ENCODE assay signal across 20 cellular contexts in genomic region chr13:82294226-82294625, GRCh38.
A peak's percentile ranks its signal among the peaks of the same experiment; 100 is the strongest.
DNase-seq lines count a peak whose midpoint lies in the region; ATAC-seq, FAIRE-seq and TF ChIP-seq lines count a peak whose summit lies in the region.
"Had no signal": no experiment of that assay in that cellular context is flagged by ENCODE, and none has a peak within 500 bp of the region (broad histone marks: within the 10 kb centered on the region; RNA-seq: fewer than 3 reads in every experiment).

No MANE protein-coding gene starts in this region.

- H3K4me1 Mint-ChIP-seq in H9 = peaks cover 0 to 4% of the 10 kb centered on the region in 2 experiments; a peak in 1 of 4 replicates
- no peaks in the 10 kb centered on the region for H3K4me1 Mint-ChIP-seq in activated naive CD4-positive, alpha-beta T cell treated with anti-CD3 and anti-CD28 coated beads for 36 hours (ENCODE audit: low read depth)
- H3K4me1 Mint-ChIP-seq: CD4-positive, alpha-beta memory T cell had no signal

- H3K79me2 ChIP-seq in H9 (ENCODE audit: insufficient read depth, low read length) (no peaks in the 10 kb centered on the region), H1 (ENCODE audit: control insufficient read depth in 1 of 2, insufficient read depth in 2 of 2, low read length in 2 of 2) (no peaks in the 10 kb centered on the region), trophoblast cell (ENCODE audit: control insufficient read depth, insufficient read depth, low read length, poor library complexity) (no peaks in the 10 kb centered on the region), mammary epithelial cell (ENCODE audit: insufficient read depth, low read length) (no peaks in the 10 kb centered on the region)

- no peak overlapping the region for H4K12ac ChIP-seq in trophoblast cell (ENCODE audit: low read depth, low read length)

- no peak overlapping the region for H2AK5ac ChIP-seq in H9 (ENCODE audit: insufficient read length, low read length)
- H2AK5ac ChIP-seq in H1 (ENCODE audit: low read depth, low read length) = no peak overlapping the region
- no peak overlapping the region for H2AK5ac ChIP-seq in trophoblast cell (ENCODE audit: low read length)

- no peaks in the 10 kb centered on the region for H3K79me1 ChIP-seq in H9 (ENCODE audit: insufficient read depth, low read depth, low read length, poor library complexity, severe bottlenecking)
- no peaks in the 10 kb centered on the region for H3K79me1 ChIP-seq in H1 (ENCODE audit: low read depth, low read length)
- peaks cover 4% of the 10 kb centered on the region for H3K79me1 ChIP-seq in trophoblast cell (ENCODE audit: low read length)

- H3K4me1 ChIP-seq in H9 (ENCODE audit: insufficient read depth, low read length) (no peaks in the 10 kb centered on the region), H1 (replicated peaks in 1 of 4; ENCODE audit: control insufficient read depth in 3 of 4, insufficient read depth in 4 of 4, low read length in 3 of 4) (no peaks in the 10 kb centered on the region), trophoblast cell (ENCODE audit: control insufficient read depth in 1 of 2, insufficient read depth in 2 of 2, low read length in 2 of 2) (peaks cover 6 to 11% of the 10 kb centered on the region in 2 experiments), mammary epithelial cell (ENCODE audit: insufficient read depth, low read length) (no peaks in the 10 kb centered on the region)
- H3K4me1 ChIP-seq: HAP-1 had no signal

- H3K36me3 ChIP-seq in H1 (ENCODE audit: control insufficient read depth in 2 of 4, insufficient read depth in 4 of 4, low read length in 3 of 4) (no peaks in the 10 kb centered on the region), trophoblast cell (ENCODE audit: control insufficient read depth in 1 of 2, insufficient read depth in 2 of 2, low read length in 2 of 2) (no peaks in the 10 kb centered on the region), mammary epithelial cell (ENCODE audit: insufficient read depth, low read length) (no peaks in the 10 kb centered on the region)
- H3K36me3 ChIP-seq: BE2C, HAP-1 had no signal

- H2BK15ac ChIP-seq in H9 (ENCODE audit: low read depth, low read length) = no peak overlapping the region
- H2BK15ac ChIP-seq in H1 (ENCODE audit: low read length) = no peak overlapping the region

- TF ChIP-seq CTCF in H9 (conservative IDR thresholded peaks at IDR 0.05) = peak; percentile 43
- peak in 1 of 3 experiments; percentile 24; a peak in 1 of 4 replicates for TF ChIP-seq CTCF in H1 (IDR thresholded peaks at IDR 0.05; ENCODE audit: control extremely low read depth in 1 of 3, insufficient read depth in 1 of 3, low read depth in 1 of 3, low read length in 3 of 3)
- TF ChIP-seq CTCF in mammary epithelial cell (conservative IDR thresholded peaks at IDR 0.05 in 1 of 2, IDR thresholded peaks at IDR 0.05 in 1 of 2; ENCODE audit: extremely low read depth in 1 of 2, insufficient read depth in 1 of 2, low read depth in 1 of 2, low read length in 2 of 2) = no peak

- H2BK12ac ChIP-seq in H9 (ENCODE audit: insufficient read length, low read depth, low read length) (no peak overlapping the region), H1 (ENCODE audit: low read depth, low read length) (no peak overlapping the region), trophoblast cell (ENCODE audit: low read length) (no peak overlapping the region)

- H3K27me3 ChIP-seq in H9 (ENCODE audit: insufficient read depth, low read length) (no peaks in the 10 kb centered on the region), H1 (replicated peaks in 1 of 4; ENCODE audit: control insufficient read depth in 3 of 4, extremely low read depth in 1 of 4, insufficient read depth in 3 of 4, low read length in 3 of 4) (no peaks in the 10 kb centered on the region), trophoblast cell (ENCODE audit: insufficient read depth, low read length) (no peaks in the 10 kb centered on the region), mammary epithelial cell (ENCODE audit: insufficient read depth, low read length) (no peaks in the 10 kb centered on the region)
- H3K27me3 ChIP-seq: BE2C had no signal

- TF ChIP-seq EP300 in H1 (IDR thresholded peaks at IDR 0.05; ENCODE audit: borderline replicate concordance in 1 of 2, low read depth in 2 of 2, low read length in 2 of 2) = no peak

- H3K9ac ChIP-seq in H9 (ENCODE audit: extremely low read depth, insufficient read length, low read length) (no peak overlapping the region), H1 (replicated peaks in 1 of 4; ENCODE audit: extremely low read depth in 1 of 4, low read depth in 3 of 4, low read length in 3 of 4) (no peak overlapping the region), trophoblast cell (ENCODE audit: low read length) (no peak overlapping the region), mammary epithelial cell (ENCODE audit: insufficient read depth, low read length) (no peak overlapping the region)

- H3K4me3 ChIP-seq in H1 (ENCODE audit: extremely low read depth in 1 of 4, insufficient read depth in 2 of 4, low read depth in 3 of 4, low read length in 4 of 4) (no peak overlapping the region), trophoblast cell (ENCODE audit: low read depth, low read length) (no peak overlapping the region), mammary epithelial cell (replicated peaks in 1 of 3; ENCODE audit: insufficient read depth in 1 of 3, low read depth in 2 of 3, low read length in 3 of 3) (no peak overlapping the region)
- H3K4me3 ChIP-seq: HAP-1, K562 had no signal

- dilution Hi-C loops in mammary epithelial cell (cut with HindIII; ENCODE audit: low sequenced_read_pairs) = no loop called here

- in situ Hi-C loops in mammary epithelial cell (cut with MboI; ENCODE audit: low sequenced_read_pairs in 2 of 2) = no loop called here

- H3K18ac ChIP-seq in H9 (ENCODE audit: insufficient read length, low read depth, low read length) = no peak overlapping the region
- H3K18ac ChIP-seq in H1 (ENCODE audit: extremely low read depth, low read length) = no peak overlapping the region
- H3K18ac ChIP-seq in trophoblast cell (ENCODE audit: low read length) = no peak overlapping the region

- CTCF ChIA-PET in H1 (lab: Charles Lee; ENCODE audit: partially characterized antibody) = interaction anchor here (1.1 kb wide), 1 partner anchor 1123 kb away, joined by 3 read pairs; no protein-coding TSS in a partner anchor
- CTCF ChIA-PET in mammary epithelial cell (lab: Charles Lee; ENCODE audit: low non-redundant PET) = no interaction called here
- CTCF ChIA-PET in activated naive CD4-positive, alpha-beta T cell treated with anti-CD3 and anti-CD28 coated beads for 36 hours (lab: Charles Lee) = no interaction called here

- TF ChIP-seq RAD21 in H1 (IDR thresholded peaks at IDR 0.05 in 1 of 2, conservative IDR thresholded peaks at IDR 0.05 in 1 of 2; ENCODE audit: low read depth in 2 of 2, low read length in 2 of 2) = peak; percentile 39 to 40; a peak in 3 of 4 replicates

- H4K8ac ChIP-seq in H9 (replicated peaks; ENCODE audit: insufficient read length, low read depth, low read length) (no peak overlapping the region), H1 (ENCODE audit: extremely low read depth, insufficient read depth, low read length) (no peak overlapping the region), trophoblast cell (ENCODE audit: low read depth, low read length) (no peak overlapping the region)

- BruUV-seq in mammary epithelial cell (replicated peaks; lab: Mats Ljungman, UMichigan) = no TSS peak

- H3K9me3 Mint-ChIP-seq in H9 = peaks cover 0 to 5% of the 10 kb centered on the region in 2 experiments; a peak in 1 of 5 replicates
- peaks cover 2% of the 10 kb centered on the region for H3K9me3 Mint-ChIP-seq in activated naive CD4-positive, alpha-beta T cell treated with anti-CD3 and anti-CD28 coated beads for 36 hours
- H3K9me3 Mint-ChIP-seq: HFFc6 had no signal

- no peaks in the 10 kb centered on the region for H3K36me3 Mint-ChIP-seq in H9 (ENCODE audit: insufficient read depth in 1 of 3, low read depth in 3 of 3)
- H3K36me3 Mint-ChIP-seq in activated naive CD4-positive, alpha-beta T cell treated with anti-CD3 and anti-CD28 coated beads for 36 hours (ENCODE audit: low read depth) = no peaks in the 10 kb centered on the region
- H3K36me3 Mint-ChIP-seq: CD4-positive, alpha-beta memory T cell had no signal

- no peak overlapping the region for H3K56ac ChIP-seq in H9 (ENCODE audit: insufficient read length, low read depth, low read length)
- no peak overlapping the region for H3K56ac ChIP-seq in H1 (replicated peaks; ENCODE audit: insufficient read length, low read depth, low read length)

- no peak overlapping the region for H3T11ph ChIP-seq in H9 (ENCODE audit: low read length)

- H3K14ac ChIP-seq in H9 (ENCODE audit: insufficient read depth, low read length) (no peak overlapping the region), H1 (ENCODE audit: insufficient read length) (no peak overlapping the region), trophoblast cell (ENCODE audit: low read length) (no peak overlapping the region)

- no peaks in the 10 kb centered on the region for H4K20me1 ChIP-seq in H9 (ENCODE audit: control insufficient read depth, insufficient read depth, insufficient read length)
- H4K20me1 ChIP-seq in H1 (replicated peaks in 1 of 2; ENCODE audit: control insufficient read depth in 1 of 2, insufficient read depth in 2 of 2, low read length in 2 of 2) = no peaks in the 10 kb centered on the region
- H4K20me1 ChIP-seq in mammary epithelial cell (ENCODE audit: insufficient read depth, low read length) = no peaks in the 10 kb centered on the region

- no CpG with 5 or more reads among the region's 6 CpGs for WGBS in H9 (ENCODE audit: extremely low coverage, insufficient read length, low lambda C conversion rate)
- 93% methylated on average over 6 of the region's 6 CpGs; no CpG with 5 or more reads in 1 of the 2 experiments for WGBS in H1 (ENCODE audit: extremely low coverage in 1 of 2, insufficient coverage in 1 of 2, insufficient read length in 1 of 2, insufficient replicate concordance in 2 of 2, low coverage in 1 of 2, low lambda C conversion rate in 2 of 2, missing lambda C conversion rate in 1 of 2), 2 experiments
- no CpG with 5 or more reads among the region's 6 CpGs for WGBS in trophoblast cell (ENCODE audit: extremely low coverage, insufficient coverage, insufficient read length)
- WGBS in mammary epithelial cell (ENCODE audit: low coverage, missing lambda C conversion rate) = 89% methylated on average over 4 of the region's 6 CpGs

- DNase-seq in H9 (peak; percentile 36), H1 (ENCODE audit: low read depth in 1 of 2, low spot score in 2 of 2) (no peak), iPS-NIHi7 (ENCODE audit: extremely low spot score) (peak; percentile 22), trophoblast cell (peak in 1 of 2 donors; percentile 9), NCI-H510A treated with DMSO at 0.1 percent for 48 hours (lab: John Stamatoyannopoulos, UW) (no peak), mammary epithelial cell (no peak)
- DNase-seq in activated naive CD4-positive, alpha-beta T cell treated with anti-CD3 and anti-CD28 coated beads for 36 hours = no peak
- DNase-seq: BE2C; CD4-positive, alpha-beta memory T cell; DMS153; DND-41; GF-D8; HFFc6 had no signal

- H2BK5ac ChIP-seq in H9 (ENCODE audit: insufficient read length, low read length) = no peak overlapping the region
- H2BK5ac ChIP-seq in H1 (ENCODE audit: low read depth, low read length) = no peak overlapping the region
- H2BK5ac ChIP-seq in trophoblast cell (ENCODE audit: low read depth, low read length, poor library complexity) = peak overlapping the region; percentile 2

- no peak overlapping the region for H3K4ac ChIP-seq in H9 (ENCODE audit: low read depth, low read length)
- H3K4ac ChIP-seq in H1 (replicated peaks; ENCODE audit: insufficient read length, low read depth, low read length) = no peak overlapping the region
- no peak overlapping the region for H3K4ac ChIP-seq in trophoblast cell (ENCODE audit: low read depth, low read length)

- H3K4me2 ChIP-seq in H9 (ENCODE audit: insufficient read depth, insufficient read length, low read length) (no peak overlapping the region), H1 (ENCODE audit: insufficient read depth in 1 of 2, low read depth in 2 of 2, low read length in 2 of 2) (no peak overlapping the region), trophoblast cell (ENCODE audit: low read length) (no peak overlapping the region), mammary epithelial cell (ENCODE audit: insufficient read depth, low read depth, low read length) (no peak overlapping the region)

- H2AFZ ChIP-seq in H9 (ENCODE audit: low read length) (no peak overlapping the region), H1 (ENCODE audit: low read length) (no peak overlapping the region), trophoblast cell (ENCODE audit: insufficient read depth, low read length, poor library complexity) (no peak overlapping the region), mammary epithelial cell (ENCODE audit: low read depth, low read length) (no peak overlapping the region)

- no peak for FAIRE-seq in H1 (lab: Jason Lieb, UNC)
- FAIRE-seq: A204.1, GM18507, K562 had no signal

- H2BK20ac ChIP-seq in H9 (ENCODE audit: low read depth, low read length, poor library complexity, severe bottlenecking) (no peak overlapping the region), H1 (ENCODE audit: low read length) (no peak overlapping the region)

- POLR2A ChIA-PET in H1 (lab: Charles Lee; ENCODE audit: partially characterized antibody) = no interaction called here

- H3K23ac ChIP-seq in H9 (ENCODE audit: insufficient read length, low read depth, low read length) = no peak overlapping the region
- H3K23ac ChIP-seq in H1 (ENCODE audit: insufficient read length) = no peak overlapping the region
- H3K23ac ChIP-seq in trophoblast cell (ENCODE audit: low read length) = no peak overlapping the region

- H3K4me3 Mint-ChIP-seq in H9 = no peak overlapping the region
- no peak overlapping the region for H3K4me3 Mint-ChIP-seq in activated naive CD4-positive, alpha-beta T cell treated with anti-CD3 and anti-CD28 coated beads for 36 hours
- H3K4me3 Mint-ChIP-seq: CD4-positive, alpha-beta memory T cell; HFFc6 had no signal

- H4K91ac ChIP-seq in H9 (ENCODE audit: insufficient read length, low read depth, low read length) (no peak overlapping the region), H1 (replicated peaks; ENCODE audit: insufficient read length, low read length) (no peak overlapping the region), trophoblast cell (ENCODE audit: low read depth, low read length) (peak overlapping the region; percentile 23)

- no peaks in the 10 kb centered on the region for H3K9me3 ChIP-seq in H9 (ENCODE audit: control insufficient read depth, low read depth, low read length)
- H3K9me3 ChIP-seq in H1 (ENCODE audit: insufficient read depth in 2 of 2, low read depth in 1 of 2, low read length in 1 of 2) = no peaks in the 10 kb centered on the region
- H3K9me3 ChIP-seq in trophoblast cell (ENCODE audit: insufficient read depth, low read depth, low read length) = no peaks in the 10 kb centered on the region
- H3K9me3 ChIP-seq in mammary epithelial cell (replicated peaks; ENCODE audit: insufficient read depth, low read length) = no peaks in the 10 kb centered on the region
- H3K9me3 ChIP-seq: BE2C, HAP-1 had no signal

- H3K27me3 Mint-ChIP-seq in H9 (ENCODE audit: low read depth) = no peaks in the 10 kb centered on the region; the same call in 1 of the 2 replicates
- no peaks in the 10 kb centered on the region for H3K27me3 Mint-ChIP-seq in activated naive CD4-positive, alpha-beta T cell treated with anti-CD3 and anti-CD28 coated beads for 36 hours (ENCODE audit: low read depth)
- H3K27me3 Mint-ChIP-seq: CD4-positive, alpha-beta memory T cell had no signal

- H3K27ac ChIP-seq in H9 (ENCODE audit: insufficient read length, low read depth, low read length) = no peak overlapping the region
- H3K27ac ChIP-seq in H1 (ENCODE audit: low read depth, low read length) = no peak overlapping the region
- H3K27ac ChIP-seq in trophoblast cell (ENCODE audit: low read depth, low read length) = peak overlapping the region; percentile 50
- no peak overlapping the region for H3K27ac ChIP-seq in mammary epithelial cell (ENCODE audit: insufficient read depth, low read depth, low read length)
- H3K27ac ChIP-seq: C4-2B, HL-60 had no signal

- ATAC-seq in HG03139 (IDR thresholded peaks at IDR 0.05; ENCODE audit: unreplicated experiment) = no peak
- ATAC-seq: K562 had no signal

- H4K5ac ChIP-seq in H9 (ENCODE audit: insufficient read length, low read depth, low read length) (no peak overlapping the region), H1 (ENCODE audit: insufficient read length, low read depth, low read length) (no peak overlapping the region)

- no peak overlapping the region for H3K27ac Mint-ChIP-seq in H9
- no peak overlapping the region for H3K27ac Mint-ChIP-seq in activated naive CD4-positive, alpha-beta T cell treated with anti-CD3 and anti-CD28 coated beads for 36 hours
- H3K27ac Mint-ChIP-seq: CD4-positive, alpha-beta memory T cell; HFFc6 had no signal

- intact Hi-C loops in mammary epithelial cell (cut with micrococcal nuclease) = no loop called here
- intact Hi-C loops in activated naive CD4-positive, alpha-beta T cell treated with anti-CD3 and anti-CD28 coated beads for 36 hours (cut with micrococcal nuclease) = no loop called here

- H3K23me2 ChIP-seq in H9 (ENCODE audit: insufficient read length, low read depth, low read length, poor library complexity, severe bottlenecking) (no peaks in the 10 kb centered on the region), H1 (ENCODE audit: low read depth, low read length) (no peaks in the 10 kb centered on the region)

- no peak for TF ChIP-seq POLR2A in H1 (IDR thresholded peaks at IDR 0.05; ENCODE audit: control extremely low read depth in 1 of 2, low read depth in 2 of 2, low read length in 2 of 2)

- H2BK120ac ChIP-seq in H9 (ENCODE audit: low read depth, low read length, poor library complexity, severe bottlenecking) = no peak overlapping the region
- no peak overlapping the region for H2BK120ac ChIP-seq in H1 (replicated peaks; ENCODE audit: low read depth, low read length)
- no peak overlapping the region for H2BK120ac ChIP-seq in trophoblast cell (ENCODE audit: insufficient read depth, low read length, poor library complexity)

Comparison
In these comparisons a context has a peak if more than half of its experiments do, and no peak if none do; other contexts are left out.
1. DNase-seq: peak in H9 (single experiment) and iPS-NIHi7 (single experiment); none in H1 (0 of 2), NCI-H510A treated with DMSO at 0.1 percent for 48 hours (single experiment), mammary epithelial cell (single experiment) and activated naive CD4-positive, alpha-beta T cell treated with anti-CD3 and anti-CD28 coated beads for 36 hours (single experiment).